11 cellular contexts compared by ENCODE assay signal in the genomic region with DNA sequence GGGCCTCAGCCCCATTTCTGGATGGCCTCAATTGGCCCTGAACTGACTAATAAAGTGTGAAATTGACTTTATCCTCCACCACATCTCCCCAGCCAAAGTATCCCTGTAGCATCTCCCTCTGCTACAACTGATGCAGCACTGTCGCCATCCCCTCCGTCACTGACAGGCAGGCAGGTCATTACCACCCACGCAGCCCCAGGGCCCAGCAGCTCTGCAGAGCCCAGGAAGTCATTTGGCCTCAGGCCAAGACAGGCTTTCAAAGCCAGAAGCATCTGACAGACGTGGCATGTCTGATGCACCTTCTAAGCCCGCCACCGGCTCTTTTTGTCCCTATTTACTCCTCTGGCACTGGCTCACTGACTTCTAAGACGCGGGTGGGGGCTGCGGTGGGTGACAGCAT.
DNase-seq lines count a peak whose midpoint lies in the region; ATAC-seq and TF ChIP-seq lines count a peak whose summit lies in the region.
"Had no signal": no experiment of that assay in that cellular context is flagged by ENCODE, and none has a peak within 500 bp of the region (broad histone marks: within the 10 kb centered on the region; RNA-seq: fewer than 3 reads in every experiment).

No MANE protein-coding gene starts in this region.

- DNase-seq in DMS79 treated with DMSO at 0.1 percent for 48 hours (lab: John Stamatoyannopoulos, UW) (peak; percentile 6), DMS79 (lab: John Stamatoyannopoulos, UW) (no peak), Daoy (ENCODE audit: low read depth) (peak; percentile 55), WERI-Rb-1 (peak; percentile 18), hepatocyte (ENCODE audit: low spot score) (peak; percentile 27), UCSD-AML1 (lab: John Stamatoyannopoulos, UW; ENCODE audit: unreplicated experiment) (no peak), SIG-M5 treated with dmso at 0.1 percent for 504 hours (lab: John Stamatoyannopoulos, UW; ENCODE audit: unreplicated experiment) (no peak), aorta (no peak)
- DNase-seq: testis had no signal

- H3K9me3 ChIP-seq in WERI-Rb-1 (ENCODE audit: severe bottlenecking) (no peaks in the 10 kb centered on the region), hepatocyte (ENCODE audit: low read depth) (no peaks in the 10 kb centered on the region), aorta (ENCODE audit: control insufficient read depth, low read length) (no peaks in the 10 kb centered on the region)
- H3K9me3 ChIP-seq: SJSA1, testis had no signal

- H3K36me3 ChIP-seq in WERI-Rb-1 (no peaks in the 10 kb centered on the region), hepatocyte (replicated peaks; ENCODE audit: insufficient read depth, low read depth) (no peaks in the 10 kb centered on the region), aorta (ENCODE audit: control insufficient read depth in 1 of 2, insufficient read depth in 2 of 2, low read length in 1 of 2) (no peaks in the 10 kb centered on the region)
- H3K36me3 ChIP-seq: SJSA1 had no signal

- WGBS in hepatocyte (ENCODE audit: low lambda C conversion rate, missing lambda C conversion rate), result 71% methylated on average over 9 of the region's 9 CpGs
- 71 to 75% methylated on average over 9 of the region's 9 CpGs for WGBS in aorta, 2 donors

- TF ChIP-seq CTCF in WERI-Rb-1 (IDR thresholded peaks at IDR 0.05; ENCODE audit: low read depth, low read length), result no peak
- TF ChIP-seq CTCF in hepatocyte (IDR thresholded peaks at IDR 0.05; ENCODE audit: poor library complexity), result no peak

- H3K27ac ChIP-seq in WERI-Rb-1 (no peak overlapping the region), hepatocyte (no peak overlapping the region), aorta (ENCODE audit: low read depth in 1 of 2, low read length in 2 of 2) (no peak overlapping the region)
- H3K27ac ChIP-seq: SJSA1, skin epidermis, testis had no signal

- no peak for ATAC-seq in aorta (ENCODE audit: low FRiP score)

- no peak overlapping the region for H2AFZ ChIP-seq in hepatocyte

- no peaks in the 10 kb centered on the region for H3K79me2 ChIP-seq in hepatocyte

- H3K4me3 ChIP-seq in WERI-Rb-1 (ENCODE audit: low read depth, low read length) (no peak overlapping the region), hepatocyte (no peak overlapping the region), aorta (ENCODE audit: low read length in 2 of 2) (no peak overlapping the region)
- H3K4me3 ChIP-seq: SJSA1, skin epidermis, testis had no signal

- H3K4me1 ChIP-seq in hepatocyte (ENCODE audit: insufficient read depth) (no peaks in the 10 kb centered on the region), aorta (ENCODE audit: control insufficient read depth in 1 of 2, insufficient read depth in 2 of 2, low read length in 2 of 2) (no peaks in the 10 kb centered on the region)
- H3K4me1 ChIP-seq: SJSA1, testis had no signal

- H3K27me3 ChIP-seq in WERI-Rb-1 (ENCODE audit: insufficient read depth, low read depth, severe bottlenecking), result no peaks in the 10 kb centered on the region
- H3K27me3 ChIP-seq in hepatocyte, result no peaks in the 10 kb centered on the region
- H3K27me3 ChIP-seq in aorta (ENCODE audit: control insufficient read depth in 1 of 2, insufficient read depth in 2 of 2, low read length in 1 of 2), result no peaks in the 10 kb centered on the region
- H3K27me3 ChIP-seq: SJSA1, testis had no signal

- H4K20me1 ChIP-seq in hepatocyte (ENCODE audit: insufficient read depth, poor library complexity, severe bottlenecking), result no peaks in the 10 kb centered on the region

- no peak overlapping the region for H3K4me2 ChIP-seq in hepatocyte

- intact Hi-C loops in aorta (cut with DNase I), result no loop called here

- no peaks in the 10 kb centered on the region for H3K9me2 ChIP-seq in hepatocyte (replicated peaks; ENCODE audit: insufficient read depth)

Comparison
In these comparisons a context has a peak if more than half of its experiments do, and no peak if none do; other contexts are left out.
1. DNase-seq: peak in DMS79 treated with DMSO at 0.1 percent for 48 hours (single experiment), Daoy (single experiment), WERI-Rb-1 (single experiment) and hepatocyte (single experiment); none in DMS79 (single experiment), UCSD-AML1 (single experiment), SIG-M5 treated with dmso at 0.1 percent for 504 hours (single experiment) and aorta (0 of 2).